1 cellular context compared by ENCODE assay signal in the genomic region with DNA sequence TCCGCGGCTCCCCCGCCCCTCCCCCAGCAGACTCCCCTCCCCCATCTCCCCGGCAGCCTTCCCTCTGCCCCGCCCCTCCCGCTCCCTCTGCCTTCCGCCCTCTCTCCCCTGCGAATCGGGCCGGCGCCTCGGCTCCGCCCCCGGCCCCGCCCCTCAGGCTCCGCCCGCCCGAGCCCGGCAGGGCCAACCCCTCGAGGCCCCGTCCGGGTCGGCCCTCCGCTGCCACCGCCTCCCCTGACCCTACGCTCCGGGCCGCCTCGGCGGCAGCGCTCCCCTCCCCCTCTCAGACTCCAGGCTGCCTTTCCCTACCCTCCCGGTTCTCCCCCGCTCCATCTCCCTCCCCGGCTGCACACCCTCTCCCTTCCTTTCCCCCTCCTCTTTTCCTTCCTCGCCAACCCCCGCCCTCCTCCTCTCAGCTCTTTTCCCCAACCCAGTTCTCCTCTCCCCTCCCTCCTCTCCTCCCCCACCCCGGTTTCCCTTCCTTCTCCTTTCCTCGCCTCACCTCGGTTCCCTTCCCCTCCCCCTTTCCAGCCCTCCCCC.
TF ChIP-seq lines count a peak whose summit lies in the region.

No MANE protein-coding gene starts in this region.

TF ChIP-seq in HEK293, 187 proteins besides CTCF, POLR2A, EP300 and RAD21 (continued from another document and continues in another):
- TF ChIP-seq, protein P1, sequence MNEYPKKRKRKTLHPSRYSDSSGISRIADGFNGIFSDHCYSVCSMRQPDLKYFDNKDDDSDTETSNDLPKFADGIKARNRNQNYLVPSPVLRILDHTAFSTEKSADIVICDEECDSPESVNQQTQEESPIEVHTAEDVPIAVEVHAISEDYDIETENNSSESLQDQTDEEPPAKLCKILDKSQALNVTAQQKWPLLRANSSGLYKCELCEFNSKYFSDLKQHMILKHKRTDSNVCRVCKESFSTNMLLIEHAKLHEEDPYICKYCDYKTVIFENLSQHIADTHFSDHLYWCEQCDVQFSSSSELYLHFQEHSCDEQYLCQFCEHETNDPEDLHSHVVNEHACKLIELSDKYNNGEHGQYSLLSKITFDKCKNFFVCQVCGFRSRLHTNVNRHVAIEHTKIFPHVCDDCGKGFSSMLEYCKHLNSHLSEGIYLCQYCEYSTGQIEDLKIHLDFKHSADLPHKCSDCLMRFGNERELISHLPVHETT (tag by site-specific recombination; IDR thresholded peaks at IDR 0.05), result 0 out of 2 replicates have a peak, but pooled peaks have one; percentile 48
- TF ChIP-seq, protein P2, sequence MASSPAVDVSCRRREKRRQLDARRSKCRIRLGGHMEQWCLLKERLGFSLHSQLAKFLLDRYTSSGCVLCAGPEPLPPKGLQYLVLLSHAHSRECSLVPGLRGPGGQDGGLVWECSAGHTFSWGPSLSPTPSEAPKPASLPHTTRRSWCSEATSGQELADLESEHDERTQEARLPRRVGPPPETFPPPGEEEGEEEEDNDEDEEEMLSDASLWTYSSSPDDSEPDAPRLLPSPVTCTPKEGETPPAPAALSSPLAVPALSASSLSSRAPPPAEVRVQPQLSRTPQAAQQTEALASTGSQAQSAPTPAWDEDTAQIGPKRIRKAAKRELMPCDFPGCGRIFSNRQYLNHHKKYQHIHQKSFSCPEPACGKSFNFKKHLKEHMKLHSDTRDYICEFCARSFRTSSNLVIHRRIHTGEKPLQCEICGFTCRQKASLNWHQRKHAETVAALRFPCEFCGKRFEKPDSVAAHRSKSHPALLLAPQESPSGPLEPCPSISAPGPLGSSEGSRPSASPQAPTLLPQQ (tag by site-specific recombination; IDR thresholded peaks at IDR 0.05), result peak; percentile 53; the same call in 1 of the 2 replicates
- TF ChIP-seq, protein P3, sequence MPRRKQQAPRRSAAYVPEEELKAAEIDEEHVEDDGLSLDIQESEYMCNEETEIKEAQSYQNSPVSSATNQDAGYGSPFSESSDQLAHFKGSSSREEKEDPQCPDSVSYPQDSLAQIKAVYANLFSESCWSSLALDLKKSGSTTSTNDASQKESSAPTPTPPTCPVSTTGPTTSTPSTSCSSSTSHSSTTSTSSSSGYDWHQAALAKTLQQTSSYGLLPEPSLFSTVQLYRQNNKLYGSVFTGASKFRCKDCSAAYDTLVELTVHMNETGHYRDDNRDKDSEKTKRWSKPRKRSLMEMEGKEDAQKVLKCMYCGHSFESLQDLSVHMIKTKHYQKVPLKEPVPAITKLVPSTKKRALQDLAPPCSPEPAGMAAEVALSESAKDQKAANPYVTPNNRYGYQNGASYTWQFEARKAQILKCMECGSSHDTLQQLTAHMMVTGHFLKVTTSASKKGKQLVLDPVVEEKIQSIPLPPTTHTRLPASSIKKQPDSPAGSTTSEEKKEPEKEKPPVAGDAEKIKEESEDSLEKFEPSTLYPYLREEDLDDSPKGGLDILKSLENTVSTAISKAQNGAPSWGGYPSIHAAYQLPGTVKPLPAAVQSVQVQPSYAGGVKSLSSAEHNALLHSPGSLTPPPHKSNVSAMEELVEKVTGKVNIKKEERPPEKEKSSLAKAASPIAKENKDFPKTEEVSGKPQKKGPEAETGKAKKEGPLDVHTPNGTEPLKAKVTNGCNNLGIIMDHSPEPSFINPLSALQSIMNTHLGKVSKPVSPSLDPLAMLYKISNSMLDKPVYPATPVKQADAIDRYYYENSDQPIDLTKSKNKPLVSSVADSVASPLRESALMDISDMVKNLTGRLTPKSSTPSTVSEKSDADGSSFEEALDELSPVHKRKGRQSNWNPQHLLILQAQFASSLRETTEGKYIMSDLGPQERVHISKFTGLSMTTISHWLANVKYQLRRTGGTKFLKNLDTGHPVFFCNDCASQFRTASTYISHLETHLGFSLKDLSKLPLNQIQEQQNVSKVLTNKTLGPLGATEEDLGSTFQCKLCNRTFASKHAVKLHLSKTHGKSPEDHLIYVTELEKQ (tag by site-specific recombination; IDR thresholded peaks at IDR 0.05; ENCODE audit: borderline replicate concordance), result no peak
- TF ChIP-seq ZNF596 (tag by site-specific recombination; IDR thresholded peaks at IDR 0.05) (no peak), ZNF621 (tag by site-specific recombination; IDR thresholded peaks at IDR 0.05) (no peak), ZNF585B (tag by site-specific recombination; IDR thresholded peaks at IDR 0.05) (no peak), ZNF610 (tag by site-specific recombination; IDR thresholded peaks at IDR 0.05; ENCODE audit: borderline replicate concordance) (peak; percentile 63; the same call in 1 of the 2 replicates), ZNF792 (tag by site-specific recombination; IDR thresholded peaks at IDR 0.05) (no peak), ZFP3 (tag by site-specific recombination; IDR thresholded peaks at IDR 0.05; ENCODE audit: low read depth) (no peak), ZNF37A (tag by site-specific recombination; IDR thresholded peaks at IDR 0.05) (no peak), ZNF658 (tag by site-specific recombination; IDR thresholded peaks at IDR 0.05) (no peak), ZNF626 (tag by site-specific recombination; IDR thresholded peaks at IDR 0.05) (no peak), ZNF341 (tag by site-specific recombination; IDR thresholded peaks at IDR 0.05; ENCODE audit: low read depth) (peak; percentile 70), ZNF544 (tag by site-specific recombination; IDR thresholded peaks at IDR 0.05) (no peak), HOXA7 (CRISPR knock-in tag; IDR thresholded peaks at IDR 0.05; ENCODE audit: borderline replicate concordance) (no peak), OVOL3 (tag by site-specific recombination; IDR thresholded peaks at IDR 0.05) (no peak), ZNF624 (tag by site-specific recombination; IDR thresholded peaks at IDR 0.05) (no peak), ZNF366 (tag by site-specific recombination; conservative IDR thresholded peaks at IDR 0.05) (peak; percentile 82), ZNF777 (tag by site-specific recombination; IDR thresholded peaks at IDR 0.05; ENCODE audit: borderline replicate concordance) (no peak), ZNF529 (tag by site-specific recombination; IDR thresholded peaks at IDR 0.05; ENCODE audit: insufficient replicate concordance) (no peak), ZSCAN30 (tag by site-specific recombination; IDR thresholded peaks at IDR 0.05) (0 out of 2 replicates have a peak, but pooled peaks have one; percentile 46), ZNF654 (tag by site-specific recombination; IDR thresholded peaks at IDR 0.05; ENCODE audit: low read depth) (no peak), ZSCAN16 (tag by site-specific recombination; IDR thresholded peaks at IDR 0.05) (no peak), GLI2 (tag by site-specific recombination; IDR thresholded peaks at IDR 0.05; ENCODE audit: borderline replicate concordance, low read depth) (no peak), KLF16 (tag by site-specific recombination; IDR thresholded peaks at IDR 0.05) (peak; percentile 82), ZNF660 (tag by site-specific recombination; IDR thresholded peaks at IDR 0.05) (peak; percentile 31; the same call in 1 of the 2 replicates), ZNF175 (tag by site-specific recombination; IDR thresholded peaks at IDR 0.05) (no peak), ZBTB1 (tag by site-specific recombination; IDR thresholded peaks at IDR 0.05) (no peak), KLF1 (tag by site-specific recombination; IDR thresholded peaks at IDR 0.05) (peak; percentile 71), TRIM28 (IDR thresholded peaks at IDR 0.05; ENCODE audit: borderline replicate concordance, low read length) (no peak), SP2 (tag by site-specific recombination; IDR thresholded peaks at IDR 0.05) (peak; percentile 80), ZNF600 (tag by site-specific recombination; IDR thresholded peaks at IDR 0.05) (peak; percentile 85), ZNF19 (tag by site-specific recombination; IDR thresholded peaks at IDR 0.05; ENCODE audit: low read depth) (no peak), ZNF239 (tag by site-specific recombination; IDR thresholded peaks at IDR 0.05) (no peak), ZNF555 (tag by site-specific recombination; conservative IDR thresholded peaks at IDR 0.05) (no peak)
- TF ChIP-seq, protein P4, sequence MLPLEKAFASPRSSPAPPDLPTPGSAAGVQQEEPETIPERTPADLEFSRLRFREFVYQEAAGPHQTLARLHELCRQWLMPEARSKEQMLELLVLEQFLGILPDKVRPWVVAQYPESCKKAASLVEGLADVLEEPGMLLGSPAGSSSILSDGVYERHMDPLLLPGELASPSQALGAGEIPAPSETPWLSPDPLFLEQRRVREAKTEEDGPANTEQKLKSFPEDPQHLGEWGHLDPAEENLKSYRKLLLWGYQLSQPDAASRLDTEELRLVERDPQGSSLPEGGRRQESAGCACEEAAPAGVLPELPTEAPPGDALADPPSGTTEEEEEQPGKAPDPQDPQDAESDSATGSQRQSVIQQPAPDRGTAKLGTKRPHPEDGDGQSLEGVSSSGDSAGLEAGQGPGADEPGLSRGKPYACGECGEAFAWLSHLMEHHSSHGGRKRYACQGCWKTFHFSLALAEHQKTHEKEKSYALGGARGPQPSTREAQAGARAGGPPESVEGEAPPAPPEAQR (tag by site-specific recombination; IDR thresholded peaks at IDR 0.05), result peak; percentile 79; the same call in 1 of the 2 replicates
- TF ChIP-seq, protein P5, sequence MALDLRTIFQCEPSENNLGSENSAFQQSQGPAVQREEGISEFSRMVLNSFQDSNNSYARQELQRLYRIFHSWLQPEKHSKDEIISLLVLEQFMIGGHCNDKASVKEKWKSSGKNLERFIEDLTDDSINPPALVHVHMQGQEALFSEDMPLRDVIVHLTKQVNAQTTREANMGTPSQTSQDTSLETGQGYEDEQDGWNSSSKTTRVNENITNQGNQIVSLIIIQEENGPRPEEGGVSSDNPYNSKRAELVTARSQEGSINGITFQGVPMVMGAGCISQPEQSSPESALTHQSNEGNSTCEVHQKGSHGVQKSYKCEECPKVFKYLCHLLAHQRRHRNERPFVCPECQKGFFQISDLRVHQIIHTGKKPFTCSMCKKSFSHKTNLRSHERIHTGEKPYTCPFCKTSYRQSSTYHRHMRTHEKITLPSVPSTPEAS (tag by site-specific recombination; IDR thresholded peaks at IDR 0.05), result 0 out of 2 replicates have a peak, but pooled peaks have one; percentile 20
- TF ChIP-seq, protein P6, sequence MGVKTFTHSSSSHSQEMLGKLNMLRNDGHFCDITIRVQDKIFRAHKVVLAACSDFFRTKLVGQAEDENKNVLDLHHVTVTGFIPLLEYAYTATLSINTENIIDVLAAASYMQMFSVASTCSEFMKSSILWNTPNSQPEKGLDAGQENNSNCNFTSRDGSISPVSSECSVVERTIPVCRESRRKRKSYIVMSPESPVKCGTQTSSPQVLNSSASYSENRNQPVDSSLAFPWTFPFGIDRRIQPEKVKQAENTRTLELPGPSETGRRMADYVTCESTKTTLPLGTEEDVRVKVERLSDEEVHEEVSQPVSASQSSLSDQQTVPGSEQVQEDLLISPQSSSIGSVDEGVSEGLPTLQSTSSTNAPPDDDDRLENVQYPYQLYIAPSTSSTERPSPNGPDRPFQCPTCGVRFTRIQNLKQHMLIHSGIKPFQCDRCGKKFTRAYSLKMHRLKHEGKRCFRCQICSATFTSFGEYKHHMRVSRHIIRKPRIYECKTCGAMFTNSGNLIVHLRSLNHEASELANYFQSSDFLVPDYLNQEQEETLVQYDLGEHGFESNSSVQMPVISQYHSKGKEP (tag by site-specific recombination; IDR thresholded peaks at IDR 0.05), result 0 out of 2 replicates have a peak, but pooled peaks have one; percentile 31
- TF ChIP-seq, protein P7, sequence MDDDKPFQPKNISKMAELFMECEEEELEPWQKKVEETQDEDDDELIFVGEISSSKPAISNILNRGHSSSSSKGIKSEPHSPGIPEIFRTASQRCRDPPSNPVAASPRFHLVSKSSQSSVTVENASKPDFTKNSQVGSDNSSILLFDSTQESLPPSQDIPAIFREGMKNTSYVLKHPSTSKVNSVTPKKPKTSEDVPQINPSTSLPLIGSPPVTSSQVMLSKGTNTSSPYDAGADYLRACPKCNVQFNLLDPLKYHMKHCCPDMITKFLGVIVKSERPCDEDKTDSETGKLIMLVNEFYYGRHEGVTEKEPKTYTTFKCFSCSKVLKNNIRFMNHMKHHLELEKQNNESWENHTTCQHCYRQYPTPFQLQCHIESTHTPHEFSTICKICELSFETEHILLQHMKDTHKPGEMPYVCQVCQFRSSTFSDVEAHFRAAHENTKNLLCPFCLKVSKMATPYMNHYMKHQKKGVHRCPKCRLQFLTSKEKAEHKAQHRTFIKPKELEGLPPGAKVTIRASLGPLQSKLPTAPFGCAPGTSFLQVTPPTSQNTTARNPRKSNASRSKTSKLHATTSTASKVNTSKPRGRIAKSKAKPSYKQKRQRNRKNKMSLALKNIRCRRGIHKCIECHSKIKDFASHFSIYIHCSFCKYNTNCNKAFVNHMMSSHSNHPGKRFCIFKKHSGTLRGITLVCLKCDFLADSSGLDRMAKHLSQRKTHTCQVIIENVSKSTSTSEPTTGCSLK (tag by site-specific recombination; IDR thresholded peaks at IDR 0.05), result no peak
- TF ChIP-seq, protein P8, sequence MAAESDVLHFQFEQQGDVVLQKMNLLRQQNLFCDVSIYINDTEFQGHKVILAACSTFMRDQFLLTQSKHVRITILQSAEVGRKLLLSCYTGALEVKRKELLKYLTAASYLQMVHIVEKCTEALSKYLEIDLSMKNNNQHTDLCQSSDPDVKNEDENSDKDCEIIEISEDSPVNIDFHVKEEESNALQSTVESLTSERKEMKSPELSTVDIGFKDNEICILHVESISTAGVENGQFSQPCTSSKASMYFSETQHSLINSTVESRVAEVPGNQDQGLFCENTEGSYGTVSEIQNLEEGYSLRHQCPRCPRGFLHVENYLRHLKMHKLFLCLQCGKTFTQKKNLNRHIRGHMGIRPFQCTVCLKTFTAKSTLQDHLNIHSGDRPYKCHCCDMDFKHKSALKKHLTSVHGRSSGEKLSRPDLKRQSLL (tag by site-specific recombination; IDR thresholded peaks at IDR 0.05), result peak; percentile 93
- TF ChIP-seq, protein P9, sequence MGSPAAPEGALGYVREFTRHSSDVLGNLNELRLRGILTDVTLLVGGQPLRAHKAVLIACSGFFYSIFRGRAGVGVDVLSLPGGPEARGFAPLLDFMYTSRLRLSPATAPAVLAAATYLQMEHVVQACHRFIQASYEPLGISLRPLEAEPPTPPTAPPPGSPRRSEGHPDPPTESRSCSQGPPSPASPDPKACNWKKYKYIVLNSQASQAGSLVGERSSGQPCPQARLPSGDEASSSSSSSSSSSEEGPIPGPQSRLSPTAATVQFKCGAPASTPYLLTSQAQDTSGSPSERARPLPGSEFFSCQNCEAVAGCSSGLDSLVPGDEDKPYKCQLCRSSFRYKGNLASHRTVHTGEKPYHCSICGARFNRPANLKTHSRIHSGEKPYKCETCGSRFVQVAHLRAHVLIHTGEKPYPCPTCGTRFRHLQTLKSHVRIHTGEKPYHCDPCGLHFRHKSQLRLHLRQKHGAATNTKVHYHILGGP (tag by site-specific recombination; IDR thresholded peaks at IDR 0.05), result no peak
- TF ChIP-seq, protein P10, sequence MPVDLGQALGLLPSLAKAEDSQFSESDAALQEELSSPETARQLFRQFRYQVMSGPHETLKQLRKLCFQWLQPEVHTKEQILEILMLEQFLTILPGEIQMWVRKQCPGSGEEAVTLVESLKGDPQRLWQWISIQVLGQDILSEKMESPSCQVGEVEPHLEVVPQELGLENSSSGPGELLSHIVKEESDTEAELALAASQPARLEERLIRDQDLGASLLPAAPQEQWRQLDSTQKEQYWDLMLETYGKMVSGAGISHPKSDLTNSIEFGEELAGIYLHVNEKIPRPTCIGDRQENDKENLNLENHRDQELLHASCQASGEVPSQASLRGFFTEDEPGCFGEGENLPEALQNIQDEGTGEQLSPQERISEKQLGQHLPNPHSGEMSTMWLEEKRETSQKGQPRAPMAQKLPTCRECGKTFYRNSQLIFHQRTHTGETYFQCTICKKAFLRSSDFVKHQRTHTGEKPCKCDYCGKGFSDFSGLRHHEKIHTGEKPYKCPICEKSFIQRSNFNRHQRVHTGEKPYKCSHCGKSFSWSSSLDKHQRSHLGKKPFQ (tag by site-specific recombination; IDR thresholded peaks at IDR 0.05), result 0 out of 2 replicates have a peak, but pooled peaks have one; percentile 30
